In genomic region chr19:50555447-50556235, GRCh38 we compare ENCODE assay signal across 9 cellular contexts. TPM values are rescaled to one million over a fixed set of nuclear protein-coding genes. Genes with fewer than 3 reads are reported as not detected.
DNase-seq lines count a peak whose midpoint lies in the region; ATAC-seq and TF ChIP-seq lines count a peak whose summit lies in the region.
"Had no signal": no experiment of that assay in that cellular context is flagged by ENCODE, and none has a peak within 500 bp of the region (broad histone marks: within the 10 kb centered on the region; RNA-seq: fewer than 3 reads in every experiment).

No MANE protein-coding gene starts in this region.

- no peak overlapping the region for H3K18ac ChIP-seq in mesendoderm (ENCODE audit: low read length)

- H2BK15ac ChIP-seq in mesendoderm (replicated peaks; ENCODE audit: low read depth): no peak overlapping the region

- DNase-seq in AG10803 (ENCODE audit: low read depth): no peak
- DNase-seq in mesendoderm: peak; percentile 77
- DNase-seq in NOMO-1 treated with DMSO at 0.1 percent for 48 hours (lab: John Stamatoyannopoulos, UW; ENCODE audit: unreplicated experiment): no peak
- no peak for DNase-seq in NCI-H1092 (lab: John Stamatoyannopoulos, UW)

- WGBS in mesendoderm (ENCODE audit: extremely low coverage, insufficient coverage, low lambda C conversion rate): no CpG with 5 or more reads among the region's 25 CpGs

- H3K27ac ChIP-seq in HEK293 (ENCODE audit: extremely low read depth, low read depth, low read length) (no peak overlapping the region), angular gyrus (ENCODE audit: low read depth, low read length) (peak overlapping the region; percentile 76), mesendoderm (ENCODE audit: low read depth, low read length) (no peak overlapping the region)

- CTCF ChIA-PET in HEK293 (lab: Yijun Ruan, JAX): interaction anchor here (0.6 to 12.9 kb wide), 41 partner anchors 9 to 764 kb away, joined by 3 to 210 read pairs (median 5); no protein-coding TSS in a partner anchor

- no peak overlapping the region for H4K5ac ChIP-seq in mesendoderm (ENCODE audit: low read length)

- H3K79me2 ChIP-seq in mesendoderm (ENCODE audit: control insufficient read depth, insufficient read depth, low read length): no peaks in the 10 kb centered on the region

- no peak overlapping the region for H3K9ac ChIP-seq in mesendoderm (ENCODE audit: low read length)

- H3K23ac ChIP-seq in mesendoderm (ENCODE audit: low read length): no peak overlapping the region

- peaks cover 14% of the 10 kb centered on the region for H3K27me3 ChIP-seq in mesendoderm (ENCODE audit: insufficient read depth, low read length, poor library complexity)

- H2BK5ac ChIP-seq in mesendoderm (ENCODE audit: low read length): no peak overlapping the region

- peak overlapping the region; percentile 19 for H3K4me2 ChIP-seq in mesendoderm (ENCODE audit: low read length)

- no peak overlapping the region for H3K4ac ChIP-seq in mesendoderm (ENCODE audit: low read depth, low read length)

- H3K4me1 ChIP-seq in HEK293 (ENCODE audit: control insufficient read depth, insufficient read depth, low read length) (peaks cover 4% of the 10 kb centered on the region; the same call in 1 of the 2 replicates), mesendoderm (ENCODE audit: control insufficient read depth, low read depth, low read length) (no peaks in the 10 kb centered on the region)

- no peaks in the 10 kb centered on the region for H3K79me1 ChIP-seq in mesendoderm (ENCODE audit: low read length)

- TF ChIP-seq CTCF in AG10803 (conservative IDR thresholded peaks at IDR 0.05; ENCODE audit: low read length): no peak
- TF ChIP-seq CTCF in HEK293 (tag by site-specific recombination; IDR thresholded peaks at IDR 0.05): no peak

- no peak overlapping the region for H4K8ac ChIP-seq in mesendoderm (ENCODE audit: low read depth, low read length)

- ATAC-seq in GM21381 (IDR thresholded peaks at IDR 0.05; ENCODE audit: unreplicated experiment) (no peak), HG03571 (IDR thresholded peaks at IDR 0.05; ENCODE audit: unreplicated experiment) (no peak)

- POLR2A ChIA-PET in HEK293 (lab: Yijun Ruan, JAX): interaction anchor here (0.6 to 2.1 kb wide), 6 partner anchors 18 to 245 kb away, joined by 3 to 5 read pairs (median 4); no protein-coding TSS in a partner anchor

- H3K4me3 ChIP-seq in AG10803 (ENCODE audit: low read length) (peak overlapping the region; percentile 56), HEK293 (ENCODE audit: low read depth, low read length) (peak overlapping the region; percentile 42), mesendoderm (ENCODE audit: low read length) (no peak overlapping the region)

- H3K56ac ChIP-seq in mesendoderm (ENCODE audit: low read length): peak overlapping the region; percentile 45

- H2AK5ac ChIP-seq in mesendoderm (ENCODE audit: low read length): no peak overlapping the region

- H3K9me3 ChIP-seq in HEK293 (ENCODE audit: control insufficient read depth, insufficient read depth, low read depth, low read length): no peaks in the 10 kb centered on the region

- H3K36me3 ChIP-seq in HEK293 (ENCODE audit: control insufficient read depth in 2 of 2, insufficient read depth in 1 of 2, low read length in 2 of 2): no peaks in the 10 kb centered on the region; a peak in 1 of 3 replicates
- H3K36me3 ChIP-seq in mesendoderm (ENCODE audit: control insufficient read depth, insufficient read depth, low read length): no peaks in the 10 kb centered on the region

- H2BK120ac ChIP-seq in mesendoderm (ENCODE audit: low read depth, low read length): no peak overlapping the region

TF ChIP-seq in HEK293, 187 proteins besides CTCF, POLR2A, EP300 and RAD21:
- TF ChIP-seq MEIS1 (CRISPR knock-in tag; IDR thresholded peaks at IDR 0.05; ENCODE audit: borderline replicate concordance) (no peak), GLI4 (tag by site-specific recombination; IDR thresholded peaks at IDR 0.05) (no peak), ZNF610 (tag by site-specific recombination; IDR thresholded peaks at IDR 0.05; ENCODE audit: borderline replicate concordance) (no peak), ZNF747 (tag by site-specific recombination; IDR thresholded peaks at IDR 0.05) (no peak), MYNN (tag by site-specific recombination; IDR thresholded peaks at IDR 0.05; ENCODE audit: borderline replicate concordance) (peak; percentile 98), MZF1 (tag by site-specific recombination; IDR thresholded peaks at IDR 0.05; ENCODE audit: borderline replicate concordance) (no peak), PRDM10 (tag by site-specific recombination; IDR thresholded peaks at IDR 0.05) (peak; percentile 27; the same call in 1 of the 2 replicates), EGR2 (tag by site-specific recombination; IDR thresholded peaks at IDR 0.05; ENCODE audit: low read depth) (no peak), TRIM28 (IDR thresholded peaks at IDR 0.05; ENCODE audit: borderline replicate concordance, low read length) (no peak), ZNF37A (tag by site-specific recombination; IDR thresholded peaks at IDR 0.05) (no peak), ZNF146 (tag by site-specific recombination; IDR thresholded peaks at IDR 0.05) (no peak), ZNF292 (tag by site-specific recombination; IDR thresholded peaks at IDR 0.05; ENCODE audit: borderline replicate concordance, low read depth) (no peak), KLF7 (tag by site-specific recombination; IDR thresholded peaks at IDR 0.05; ENCODE audit: borderline replicate concordance) (no peak)
- TF ChIP-seq, protein P1, sequence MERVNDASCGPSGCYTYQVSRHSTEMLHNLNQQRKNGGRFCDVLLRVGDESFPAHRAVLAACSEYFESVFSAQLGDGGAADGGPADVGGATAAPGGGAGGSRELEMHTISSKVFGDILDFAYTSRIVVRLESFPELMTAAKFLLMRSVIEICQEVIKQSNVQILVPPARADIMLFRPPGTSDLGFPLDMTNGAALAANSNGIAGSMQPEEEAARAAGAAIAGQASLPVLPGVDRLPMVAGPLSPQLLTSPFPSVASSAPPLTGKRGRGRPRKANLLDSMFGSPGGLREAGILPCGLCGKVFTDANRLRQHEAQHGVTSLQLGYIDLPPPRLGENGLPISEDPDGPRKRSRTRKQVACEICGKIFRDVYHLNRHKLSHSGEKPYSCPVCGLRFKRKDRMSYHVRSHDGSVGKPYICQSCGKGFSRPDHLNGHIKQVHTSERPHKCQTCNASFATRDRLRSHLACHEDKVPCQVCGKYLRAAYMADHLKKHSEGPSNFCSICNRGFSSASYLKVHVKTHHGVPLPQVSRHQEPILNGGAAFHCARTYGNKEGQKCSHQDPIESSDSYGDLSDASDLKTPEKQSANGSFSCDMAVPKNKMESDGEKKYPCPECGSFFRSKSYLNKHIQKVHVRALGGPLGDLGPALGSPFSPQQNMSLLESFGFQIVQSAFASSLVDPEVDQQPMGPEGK (tag by site-specific recombination; IDR thresholded peaks at IDR 0.05): no peak

RNA-seq across cellular contexts. Expression of gene LRRC4B, which starts 12.6 kb away (rescaled TPM):
- polyA plus RNA-seq in mesendoderm (2013, experiment 1 of 2): 0.31 TPM
- polyA plus RNA-seq in mesendoderm (2013, experiment 2 of 2): 0.24 TPM
- polyA plus RNA-seq: IgD-negative memory B cell had no signal

RNA-seq across cellular contexts. Expression of gene ASPDH, which starts 41.9 kb away (rescaled TPM):
- not detected for polyA plus RNA-seq in mesendoderm (2013, experiment 1 of 2)
- polyA plus RNA-seq in mesendoderm (2013, experiment 2 of 2): not detected
- polyA plus RNA-seq: IgD-negative memory B cell had no signal

RNA-seq across cellular contexts. Expression of gene JOSD2, which starts 44.6 kb away (rescaled TPM):
- polyA plus RNA-seq in mesendoderm (2013, experiment 1 of 2): 2.1 TPM
- polyA plus RNA-seq in mesendoderm (2013, experiment 2 of 2): 2.2 TPM
